Comparison of ENCODE assay signal across 8 cellular contexts in the genomic region with DNA sequence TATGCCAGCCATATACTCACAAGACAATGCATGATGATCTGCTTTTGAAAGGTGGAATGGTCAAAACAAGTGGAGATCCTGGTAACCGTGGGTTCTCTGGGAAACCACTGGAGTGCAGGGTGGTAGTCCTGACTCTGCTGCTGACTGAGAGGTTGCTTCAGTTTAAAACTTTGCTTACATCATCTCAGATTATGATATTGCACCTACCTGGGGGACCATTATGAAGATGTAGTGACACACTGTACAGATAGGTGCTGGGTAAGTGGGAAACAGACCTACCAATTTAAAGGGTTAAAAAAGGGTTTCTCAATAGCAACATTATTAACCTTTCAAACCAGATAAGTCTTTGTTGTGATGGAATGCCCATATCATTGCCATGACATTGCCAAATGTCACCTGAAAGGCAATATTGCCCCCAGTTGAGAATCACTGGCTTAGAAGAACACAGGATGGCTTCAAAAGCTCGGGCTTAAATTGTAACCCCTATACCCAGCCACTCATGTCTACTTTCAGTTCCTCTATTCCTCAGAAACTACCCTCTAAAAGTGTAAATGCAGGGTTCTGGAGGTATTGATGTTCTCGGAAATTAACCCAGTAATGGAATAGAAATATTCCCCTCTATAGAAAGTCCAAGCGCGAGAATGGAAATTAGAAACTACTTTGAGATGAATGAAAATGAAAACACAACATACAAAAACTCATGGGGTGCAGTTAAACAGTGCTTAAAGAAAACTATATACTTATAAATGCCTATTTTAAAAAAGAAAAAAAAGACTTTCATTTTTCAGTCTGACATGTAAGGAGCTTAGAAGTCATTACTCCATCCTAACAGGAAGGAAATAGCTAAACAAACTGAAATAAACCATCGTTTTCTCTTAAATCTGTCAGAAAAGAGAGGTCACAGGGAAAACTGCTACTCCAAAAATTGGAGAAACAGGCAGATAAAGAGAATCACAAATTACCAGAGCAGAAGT.
DNase-seq lines count a peak whose midpoint lies in the region; ATAC-seq lines count a peak whose summit lies in the region.

No MANE protein-coding gene starts in this region.

- DNase-seq in germinal center (ENCODE audit: low spot score) (peak; percentile 25), COR-L47 (lab: John Stamatoyannopoulos, UW) (no peak), NCI-H82 (lab: John Stamatoyannopoulos, UW) (no peak), NCI-H2029 (lab: John Stamatoyannopoulos, UW) (no peak), anterior cingulate cortex (lab: John Stamatoyannopoulos, UW) (no peak)

- ATAC-seq in GM18517 (IDR thresholded peaks at IDR 0.05; ENCODE audit: unreplicated experiment) (peak; percentile 83), GM21529 (IDR thresholded peaks at IDR 0.05; ENCODE audit: unreplicated experiment) (peak; percentile 78), HG03520 (IDR thresholded peaks at IDR 0.05; ENCODE audit: unreplicated experiment) (peak; percentile 85)
